ENCODE assay signal across 1 cellular context in the genomic region with DNA sequence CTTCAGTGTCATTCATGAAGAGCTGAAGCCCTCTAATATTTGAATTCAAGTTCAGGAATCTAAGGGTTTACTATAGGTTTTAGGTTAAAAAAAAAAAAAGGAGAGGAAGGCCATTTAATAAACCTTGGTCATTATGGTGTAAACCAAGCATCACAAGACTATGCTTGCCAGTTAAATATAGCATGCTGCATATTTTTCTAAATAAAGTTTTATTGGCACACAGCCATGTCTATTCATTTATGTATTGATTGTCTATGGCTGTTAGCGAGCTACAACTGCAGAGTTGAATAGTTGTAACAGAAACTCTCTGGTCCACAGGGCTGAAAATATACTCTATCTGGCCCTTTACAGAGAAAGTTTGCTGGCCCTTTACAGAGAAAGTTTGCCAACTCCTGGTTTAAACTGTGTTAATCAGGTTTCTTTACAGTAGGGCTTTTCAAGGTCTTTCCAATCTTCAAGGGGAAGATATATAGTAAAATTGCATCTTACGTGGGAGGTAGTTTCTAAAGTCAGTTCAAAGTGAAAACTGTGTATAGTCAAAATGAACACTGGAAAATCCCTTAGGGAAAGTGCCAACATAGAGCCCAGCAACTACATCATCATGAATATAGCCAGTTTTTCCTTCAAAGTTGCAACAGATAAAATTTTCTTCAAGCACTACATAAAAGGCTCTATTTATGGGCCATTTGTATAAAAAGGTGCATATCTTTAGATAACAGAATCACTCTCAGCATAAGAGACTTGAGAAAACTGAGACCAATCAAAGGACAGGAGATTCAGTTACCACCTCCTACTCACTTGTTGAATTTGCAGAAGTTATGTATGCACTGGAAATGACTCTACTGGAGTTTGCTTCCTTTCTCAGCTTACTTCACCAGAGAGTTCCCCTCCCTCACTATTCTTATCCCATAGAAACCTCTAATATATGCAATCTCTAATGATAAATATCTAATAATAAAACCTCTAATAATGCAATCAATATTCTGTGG.
TF ChIP-seq lines count a peak whose summit lies in the region.

No MANE protein-coding gene starts in this region.

TF ChIP-seq in GM23338, 12 proteins besides CTCF, POLR2A, EP300 and RAD21 (continued from another document):
- TF ChIP-seq ZNF462 (CRISPR knock-in tag; IDR thresholded peaks at IDR 0.05) = no peak
- no peak for TF ChIP-seq POLR2AphosphoS5 (IDR thresholded peaks at IDR 0.05; ENCODE audit: low read depth)
- no peak for TF ChIP-seq EZH2 (IDR thresholded peaks at IDR 0.05; ENCODE audit: low read depth, unreplicated experiment)
- no peak for TF ChIP-seq EZH2phosphoT487 (IDR thresholded peaks at IDR 0.05; ENCODE audit: unreplicated experiment)
- TF ChIP-seq, protein P1, sequence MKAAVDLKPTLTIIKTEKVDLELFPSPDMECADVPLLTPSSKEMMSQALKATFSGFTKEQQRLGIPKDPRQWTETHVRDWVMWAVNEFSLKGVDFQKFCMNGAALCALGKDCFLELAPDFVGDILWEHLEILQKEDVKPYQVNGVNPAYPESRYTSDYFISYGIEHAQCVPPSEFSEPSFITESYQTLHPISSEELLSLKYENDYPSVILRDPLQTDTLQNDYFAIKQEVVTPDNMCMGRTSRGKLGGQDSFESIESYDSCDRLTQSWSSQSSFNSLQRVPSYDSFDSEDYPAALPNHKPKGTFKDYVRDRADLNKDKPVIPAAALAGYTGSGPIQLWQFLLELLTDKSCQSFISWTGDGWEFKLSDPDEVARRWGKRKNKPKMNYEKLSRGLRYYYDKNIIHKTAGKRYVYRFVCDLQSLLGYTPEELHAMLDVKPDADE (IDR thresholded peaks at IDR 0.05) = no peak
- TF ChIP-seq CREB1 (CRISPR knock-in tag; IDR thresholded peaks at IDR 0.05; ENCODE audit: low read depth) = no peak
- TF ChIP-seq ZNF114 (CRISPR knock-in tag; IDR thresholded peaks at IDR 0.05) = no peak
